In genomic region chr1:94820918-94821317, GRCh38 we compare ENCODE assay signal across 10 cellular contexts. TPM values are rescaled to one million over a fixed set of nuclear protein-coding genes. Genes with fewer than 3 reads are reported as not detected.
DNase-seq lines count a peak whose midpoint lies in the region; ATAC-seq, FAIRE-seq and TF ChIP-seq lines count a peak whose summit lies in the region.
"Had no signal": no experiment of that assay in that cellular context is flagged by ENCODE, and none has a peak within 500 bp of the region (broad histone marks: within the 10 kb centered on the region; RNA-seq: fewer than 3 reads in every experiment).

No MANE protein-coding gene starts in this region.

- H3K9ac ChIP-seq in keratinocyte (ENCODE audit: control insufficient read depth, extremely low read depth, insufficient read depth, low read length), result peak overlapping the region; percentile 41

- H3K4me1 ChIP-seq in keratinocyte (ENCODE audit: control insufficient read depth, extremely low read depth, insufficient read depth, low read length) (peaks cover 11% of the 10 kb centered on the region), small intestine (ENCODE audit: control insufficient read depth in 2 of 2, insufficient read depth in 1 of 2, low read depth in 1 of 2, low read length in 1 of 2) (peaks cover 0 to 4% of the 10 kb centered on the region in 2 donors)

- DNase-seq in DMS 273 (lab: John Stamatoyannopoulos, UW; ENCODE audit: unreplicated experiment), result peak; percentile 59
- DNase-seq in DMS 273 treated with DMSO at 0.1 percent for 48 hours (lab: John Stamatoyannopoulos, UW), result no peak
- no peak for DNase-seq in activated naive CD8-positive, alpha-beta T cell treated with anti-CD3 and anti-CD28 coated beads, Interleukin-2, amount 10 ng/mL, durations not matched to agents 7 days and 5 days
- DNase-seq in keratinocyte (ENCODE audit: low read depth, low spot score), result no peak
- DNase-seq in small intestine, result no peak
- no peak for DNase-seq in NK-92 treated with Interleukin-12 subunit alpha and Interleukin-12 subunit beta, amount 100 ng/mL, for 24 hours (lab: John Stamatoyannopoulos, UW)
- no peak for DNase-seq in NOMO-1 (lab: John Stamatoyannopoulos, UW; ENCODE audit: unreplicated experiment in 2 of 2)

- no peak overlapping the region for H3K27ac Mint-ChIP-seq in activated naive CD8-positive, alpha-beta T cell treated with anti-CD3 and anti-CD28 coated beads, Interleukin-2, amount 10 ng/mL, durations not matched to agents 7 days and 5 days

- peak overlapping the region; percentile 71 for H2AFZ ChIP-seq in keratinocyte (ENCODE audit: control insufficient read depth, low read length)

- H3K27me3 Mint-ChIP-seq in activated naive CD8-positive, alpha-beta T cell treated with anti-CD3 and anti-CD28 coated beads, Interleukin-2, amount 10 ng/mL, durations not matched to agents 7 days and 5 days, result peaks cover 51% of the 10 kb centered on the region

- no peaks in the 10 kb centered on the region for H3K79me2 ChIP-seq in keratinocyte (ENCODE audit: control insufficient read depth, insufficient read depth, low read length)

- no peaks in the 10 kb centered on the region for H3K36me3 Mint-ChIP-seq in activated naive CD8-positive, alpha-beta T cell treated with anti-CD3 and anti-CD28 coated beads, Interleukin-2, amount 10 ng/mL, durations not matched to agents 7 days and 5 days

- H4K20me1 ChIP-seq in keratinocyte (ENCODE audit: control insufficient read depth, extremely low read depth, insufficient read depth, low read length), result no peaks in the 10 kb centered on the region

- FAIRE-seq in keratinocyte (lab: Jason Lieb, UNC) (peak; percentile 82), small intestine (lab: Jason Lieb, UNC) (no peak)
- FAIRE-seq: A204.1, K562 had no signal

- POLR2A ChIA-PET in activated naive CD8-positive, alpha-beta T cell treated with anti-CD3 and anti-CD28 coated beads, Interleukin-2, amount 10 ng/mL, durations not matched to agents 7 days and 5 days (lab: Charles Lee), result no interaction called here

- H3K27me3 ChIP-seq in keratinocyte (ENCODE audit: control insufficient read depth, extremely low read depth, insufficient read depth, low read length) (no peaks in the 10 kb centered on the region), small intestine (ENCODE audit: control insufficient read depth in 2 of 2, insufficient read depth in 2 of 2, low read length in 2 of 2) (no peaks in the 10 kb centered on the region)

- 10 to 38% (median 12%) methylated on average over 7 of the region's 7 CpGs for WGBS in small intestine, 3 donors

- H3K4me3 Mint-ChIP-seq in activated naive CD8-positive, alpha-beta T cell treated with anti-CD3 and anti-CD28 coated beads, Interleukin-2, amount 10 ng/mL, durations not matched to agents 7 days and 5 days, result peak overlapping the region; percentile 59

- H3K9me1 ChIP-seq in keratinocyte (ENCODE audit: control insufficient read depth, extremely low read depth, insufficient read depth, low read length), result no peaks in the 10 kb centered on the region

- H3K9me3 ChIP-seq in keratinocyte (ENCODE audit: control insufficient read depth, low read depth, low read length), result no peaks in the 10 kb centered on the region
- no peaks in the 10 kb centered on the region for H3K9me3 ChIP-seq in small intestine (ENCODE audit: control insufficient read depth, low read depth)

- ATAC-seq in activated naive CD8-positive, alpha-beta T cell treated with anti-CD3 and anti-CD28 coated beads, Interleukin-2, amount 10 ng/mL, durations not matched to agents 7 days and 5 days (ENCODE audit: low read depth), result no peak
- ATAC-seq in HG03442 (IDR thresholded peaks at IDR 0.05; ENCODE audit: unreplicated experiment), result no peak

- no peak for TF ChIP-seq CTCF in keratinocyte (optimal IDR thresholded peaks at IDR 0.05 in 1 of 3, IDR thresholded peaks at IDR 0.05 in 1 of 3, conservative IDR thresholded peaks at IDR 0.05 in 1 of 3; ENCODE audit: extremely low read depth in 1 of 3, insufficient read depth in 2 of 3, low read length in 3 of 3)

- no peaks in the 10 kb centered on the region for H3K9me3 Mint-ChIP-seq in activated naive CD8-positive, alpha-beta T cell treated with anti-CD3 and anti-CD28 coated beads, Interleukin-2, amount 10 ng/mL, durations not matched to agents 7 days and 5 days

- H3K27ac ChIP-seq in keratinocyte (ENCODE audit: control insufficient read depth, insufficient read depth, low read length) (no peak overlapping the region), small intestine (ENCODE audit: low read depth in 1 of 2, low read length in 1 of 2) (peak overlapping the region; percentile 83 to 84)

- peaks cover 1% of the 10 kb centered on the region for H3K4me1 Mint-ChIP-seq in activated naive CD8-positive, alpha-beta T cell treated with anti-CD3 and anti-CD28 coated beads, Interleukin-2, amount 10 ng/mL, durations not matched to agents 7 days and 5 days

- no peaks in the 10 kb centered on the region for H3K36me3 ChIP-seq in keratinocyte (ENCODE audit: control insufficient read depth in 2 of 2, extremely low read depth in 1 of 2, insufficient read depth in 2 of 2, low read length in 2 of 2)
- peaks cover 0 to 3% of the 10 kb centered on the region in 2 donors for H3K36me3 ChIP-seq in small intestine (ENCODE audit: control insufficient read depth in 2 of 2, insufficient read depth in 2 of 2, low read length in 2 of 2)

- H3K4me2 ChIP-seq in keratinocyte (ENCODE audit: control insufficient read depth, extremely low read depth, insufficient read depth, low read depth, low read length), result peak overlapping the region; percentile 85

- H3K4me3 ChIP-seq in keratinocyte (ENCODE audit: control insufficient read depth in 2 of 3, extremely low read depth in 1 of 3, insufficient read depth in 2 of 3, low read depth in 1 of 3, low read length in 3 of 3), result peak overlapping the region; percentile 74 to 79 (median 79)
- H3K4me3 ChIP-seq in small intestine (ENCODE audit: low read depth in 1 of 2, low read length in 2 of 2), result peak overlapping the region; percentile 21 to 77
- H3K4me3 ChIP-seq: K562 had no signal

- dilution Hi-C loops in keratinocyte (cut with MboI; ENCODE audit: extremely low pct_ligation_motif_present, low sequenced_read_pairs), result no loop called here

RNA-seq across cellular contexts. Expression of gene SLC44A3, which starts 0.8 kb away (rescaled TPM):
- total RNA-seq in activated naive CD8-positive, alpha-beta T cell treated with anti-CD3 and anti-CD28 coated beads, Interleukin-2, amount 10 ng/mL, durations not matched to agents 7 days and 5 days, result 1 to 10 TPM in 1 of 2 experiments, under 1 TPM in 1; 0.42 to 1.5 TPM
- polyA plus RNA-seq in keratinocyte (5.3 to 8.9 TPM (median 7.3 TPM) in 3 replicates), small intestine (10 to 100 TPM in 2 of 3 donors, 1 to 10 TPM in 1; 9.5 to 28.3 (median 10.7) TPM)
- 2.1 TPM for polyA plus RNA-seq in keratinocyte (2011; ENCODE audit: low read depth)
- polyA plus RNA-seq in keratinocyte (2011; cell fraction: cytosol; rRNA removed), result 6.9 and 11.4 TPM in 2 replicates
- polyA plus RNA-seq in keratinocyte (2011; cell fraction: nucleus; rRNA removed), result 10.2 and 11.9 TPM in 2 replicates
- polyA plus RNA-seq in keratinocyte (2012; ENCODE audit: low replicate concordance), result 4.0 and 4.7 TPM in 2 replicates
- polyA minus RNA-seq in keratinocyte, result 7.3 to 17.7 TPM (median 8.7 TPM) in 3 replicates
- 7.1 TPM for polyA minus RNA-seq in keratinocyte (2011; cell fraction: cytosol; rRNA and poly(A)+ RNA removed)
- 5.4 and 6.7 TPM in 2 replicates for polyA minus RNA-seq in keratinocyte (2011; cell fraction: nucleus; rRNA and poly(A)+ RNA removed)
- total RNA-seq: K562 had no signal
- polyA plus RNA-seq: K562 had no signal
